ENCODE assay signal across 26 cellular contexts in genomic region chr2:121187922-121188411, GRCh38.
"Had no signal": no experiment of that assay in that cellular context is flagged by ENCODE, and none has a peak within 500 bp of the region (broad histone marks: within the 10 kb centered on the region; RNA-seq: fewer than 3 reads in every experiment).

No MANE protein-coding gene starts in this region.

- H3K27me3 Mint-ChIP-seq: activated CD4-positive, alpha-beta T cell treated with anti-CD3 and anti-CD28 coated beads, Interleukin-2, amount 10 ng/mL, durations not matched to agents 7 days and 5 days; activated T-cell treated with anti-CD3 and anti-CD28 coated beads, Interleukin-2, amount 50 U/mL, for 24 hours; stimulated activated naive CD8-positive, alpha-beta T cell treated with anti-CD3 and anti-CD28 coated beads, Interleukin-15, Interleukin-2, amounts not matched to agents 100 ng/mL and 50 ng/mL, for 24 hours had no signal

- H3K4me3 ChIP-seq: cardiac muscle cell, left lung, lung, pancreas, transverse colon, vagina had no signal

- H3K27ac Mint-ChIP-seq: activated CD4-positive, alpha-beta T cell treated with anti-CD3 and anti-CD28 coated beads, Interleukin-2, amount 10 ng/mL, durations not matched to agents 7 days and 5 days; activated CD8-positive, alpha-beta T cell treated with anti-CD3 and anti-CD28 coated beads, Interleukin-2, amount 10 ng/mL, durations not matched to agents 7 days and 5 days; activated naive CD8-positive, alpha-beta T cell treated with anti-CD3 and anti-CD28 coated beads for 36 hours; activated T-cell treated with anti-CD3 and anti-CD28 coated beads, Interleukin-2, amount 50 U/mL, for 24 hours; activated T-helper 2 cell treated with anti-CD3 and anti-CD28 coated beads, Interferon-gamma antibody, Interleukin-2, Interleukin-4, amounts not matched to agents 10 μg/mL and 5 μg/mL and 100 μg/mL, durations not matched to agents 14 hours and 24 hours and 36 hours; naive thymus-derived CD4-positive, alpha-beta T cell; stimulated activated naive CD8-positive, alpha-beta T cell treated with anti-CD3 and anti-CD28 coated beads, Interleukin-15, Interleukin-2, amounts not matched to agents 100 ng/mL and 50 ng/mL, for 24 hours; T-cell; T-helper 2 cell treated with Interferon-gamma antibody and Interleukin-4, amounts not matched to agents 5 μg/mL and 100 μg/mL, for 36 hours had no signal

- H3K36me3 ChIP-seq: cardiac muscle cell, left lung, neutrophil, pancreas, transverse colon, vagina, WERI-Rb-1 had no signal

- H3K4me1 ChIP-seq: transverse colon, vagina had no signal

- H3K9me3 ChIP-seq: left lung, neutrophil, pancreas, transverse colon, vagina had no signal

- H3K4me3 Mint-ChIP-seq: activated CD4-positive, alpha-beta T cell treated with anti-CD3 and anti-CD28 coated beads, Interleukin-2, amount 10 ng/mL, durations not matched to agents 7 days and 5 days; activated CD8-positive, alpha-beta T cell treated with anti-CD3 and anti-CD28 coated beads, Interleukin-2, amount 10 ng/mL, durations not matched to agents 7 days and 5 days; activated naive CD8-positive, alpha-beta T cell treated with anti-CD3 and anti-CD28 coated beads for 36 hours; activated T-cell treated with anti-CD3 and anti-CD28 coated beads, Interleukin-2, amount 50 U/mL, for 24 hours; naive thymus-derived CD4-positive, alpha-beta T cell; stimulated activated naive CD8-positive, alpha-beta T cell treated with anti-CD3 and anti-CD28 coated beads, Interleukin-15, Interleukin-2, amounts not matched to agents 100 ng/mL and 50 ng/mL, for 24 hours; T-cell; T-helper 2 cell treated with Interferon-gamma antibody and Interleukin-4, amounts not matched to agents 5 μg/mL and 100 μg/mL, for 36 hours had no signal

- H3K27ac ChIP-seq: cardiac muscle cell, left lung, neutrophil, pancreas, transverse colon, vagina, WERI-Rb-1 had no signal

- ATAC-seq: activated CD8-positive, alpha-beta T cell treated with anti-CD3 and anti-CD28 coated beads, Interleukin-2, amount 10 ng/mL, durations not matched to agents 7 days and 5 days; esophagus mucosa; left lung; naive thymus-derived CD4-positive, alpha-beta T cell; sciatic nerve; T-cell had no signal

- H3K27me3 ChIP-seq: cardiac muscle cell, left lung, neutrophil, pancreas, transverse colon, vagina had no signal

- DNase-seq: activated CD4-positive, alpha-beta T cell treated with anti-CD3 and anti-CD28 coated beads, Interleukin-2, amount 10 ng/mL, durations not matched to agents 7 days and 5 days; activated CD4-positive, CD25-positive, alpha-beta regulatory T cell treated with anti-CD3 and anti-CD28 coated beads, Interleukin-2, amount 50 U/mL, for 72 hours; activated CD8-positive, alpha-beta T cell treated with anti-CD3 and anti-CD28 coated beads, Interleukin-2, amount 10 ng/mL, durations not matched to agents 7 days and 5 days; activated naive CD4-positive, alpha-beta T cell treated with Interleukin-2 at 50 U/mL for 16 hours; activated naive CD8-positive, alpha-beta T cell treated with anti-CD3 and anti-CD28 coated beads for 36 hours; activated T-cell treated with anti-CD3 and anti-CD28 coated beads, Interleukin-2, amount 50 U/mL, for 24 hours; amygdala; dermis blood vessel endothelial cell; effector memory CD4-positive, alpha-beta T cell; foreskin melanocyte; left lung; naive thymus-derived CD4-positive, alpha-beta T cell; stimulated activated CD4-positive, alpha-beta T cell treated with anti-CD3 and anti-CD28 coated beads, Interleukin-4, amount 100 ng/mL, for 4 hours; T-cell; transverse colon; WERI-Rb-1 had no signal

- H3K36me3 Mint-ChIP-seq: activated naive CD8-positive, alpha-beta T cell treated with anti-CD3 and anti-CD28 coated beads for 36 hours; naive thymus-derived CD4-positive, alpha-beta T cell; T-cell had no signal

- H3K9me3 Mint-ChIP-seq: activated CD4-positive, alpha-beta T cell treated with anti-CD3 and anti-CD28 coated beads, Interleukin-2, amount 10 ng/mL, durations not matched to agents 7 days and 5 days; activated naive CD8-positive, alpha-beta T cell treated with anti-CD3 and anti-CD28 coated beads for 36 hours; activated T-cell treated with anti-CD3 and anti-CD28 coated beads, Interleukin-2, amount 50 U/mL, for 24 hours; activated T-helper 2 cell treated with anti-CD3 and anti-CD28 coated beads, Interferon-gamma antibody, Interleukin-2, Interleukin-4, amounts not matched to agents 10 μg/mL and 5 μg/mL and 100 μg/mL, durations not matched to agents 14 hours and 24 hours and 36 hours; stimulated activated naive CD8-positive, alpha-beta T cell treated with anti-CD3 and anti-CD28 coated beads, Interleukin-15, Interleukin-2, amounts not matched to agents 100 ng/mL and 50 ng/mL, for 24 hours; T-cell; T-helper 2 cell treated with Interferon-gamma antibody and Interleukin-4, amounts not matched to agents 5 μg/mL and 100 μg/mL, for 36 hours had no signal

- H3K4me1 Mint-ChIP-seq: activated naive CD8-positive, alpha-beta T cell treated with anti-CD3 and anti-CD28 coated beads for 36 hours; T-cell had no signal
